26 cellular contexts compared by ENCODE assay signal in genomic region chr1:96214982-96215381, GRCh38.
"Had no signal": no experiment of that assay in that cellular context is flagged by ENCODE, and none has a peak within 500 bp of the region (broad histone marks: within the 10 kb centered on the region; RNA-seq: fewer than 3 reads in every experiment).

No MANE protein-coding gene starts in this region.

- H3K27ac Mint-ChIP-seq: activated B cell treated with CpG ODN at 0.5 μM for 24 hours; activated CD4-positive, alpha-beta T cell treated with anti-CD3 and anti-CD28 coated beads, Interleukin-2, amount 10 ng/mL, durations not matched to agents 24 days and 14 days; activated naive CD4-positive, alpha-beta T cell treated with anti-CD3 and anti-CD28 coated beads, Interleukin-2, amount 50 U/mL, for 72 hours; activated naive CD8-positive, alpha-beta T cell treated with anti-CD3 and anti-CD28 coated beads, Interleukin-2, amount 50 U/mL, for 24 hours; T-cell had no signal

- ATAC-seq: activated naive CD4-positive, alpha-beta T cell treated with anti-CD3 and anti-CD28 coated beads, Interleukin-2, amount 50 U/mL, for 72 hours; activated naive CD8-positive, alpha-beta T cell treated with anti-CD3 and anti-CD28 coated beads, Interleukin-2, amount 50 U/mL, for 24 hours; activated T-cell treated with anti-CD3 and anti-CD28 coated beads, Interleukin-2, amount 50 U/mL, for 4 hours; PC-3; T-cell had no signal

- H3K4me3 Mint-ChIP-seq: activated B cell treated with CpG ODN at 0.5 μM for 24 hours; activated CD4-positive, alpha-beta T cell treated with anti-CD3 and anti-CD28 coated beads, Interleukin-2, amount 10 ng/mL, durations not matched to agents 24 days and 14 days; activated naive CD8-positive, alpha-beta T cell treated with anti-CD3 and anti-CD28 coated beads, Interleukin-2, amount 50 U/mL, for 24 hours; activated T-cell treated with anti-CD3 and anti-CD28 coated beads, Interleukin-2, amount 50 U/mL, for 4 hours; T-cell had no signal

- H3K4me1 Mint-ChIP-seq: activated B cell treated with CpG ODN at 0.5 μM for 24 hours; activated CD4-positive, alpha-beta T cell treated with anti-CD3 and anti-CD28 coated beads, Interleukin-2, amount 10 ng/mL, durations not matched to agents 24 days and 14 days; activated naive CD8-positive, alpha-beta T cell treated with anti-CD3 and anti-CD28 coated beads, Interleukin-2, amount 50 U/mL, for 24 hours; T-cell had no signal

- H3K27me3 Mint-ChIP-seq: activated B cell treated with CpG ODN at 0.5 μM for 24 hours; activated CD4-positive, alpha-beta T cell treated with anti-CD3 and anti-CD28 coated beads, Interleukin-2, amount 10 ng/mL, durations not matched to agents 24 days and 14 days; activated naive CD8-positive, alpha-beta T cell treated with anti-CD3 and anti-CD28 coated beads, Interleukin-2, amount 50 U/mL, for 24 hours; T-cell had no signal

- FAIRE-seq: RCC 7860, TTC549 had no signal

- DNase-seq: activated B cell treated with CpG ODN at 0.5 μM for 24 hours; activated CD4-positive, alpha-beta T cell treated with anti-CD3 and anti-CD28 coated beads for 1 hour; activated CD4-positive, alpha-beta T cell treated with anti-CD3 and anti-CD28 coated beads, Interleukin-2, amount 10 ng/mL, durations not matched to agents 24 days and 14 days; activated CD4-positive, alpha-beta T cell treated with anti-CD3 and anti-CD28 coated beads, Interleukin-2, amount 50 U/mL, for 48 hours; activated effector memory CD4-positive, alpha-beta T cell treated with anti-CD3 and anti-CD28 coated beads, Interleukin-2, amount 50 U/mL, for 16 hours; activated naive CD4-positive, alpha-beta T cell treated with Interleukin-2 at 50 U/mL for 16 hours; activated naive CD8-positive, alpha-beta T cell treated with anti-CD3 and anti-CD28 coated beads, Interleukin-2, amount 50 U/mL, for 24 hours; activated T-cell treated with anti-CD3 and anti-CD28 coated beads, Interleukin-2, amount 50 U/mL, for 4 hours; amygdala; brain microvascular endothelial cell; MM.1S; NCI-H1105; NCI-H1436; NCI-H1694 treated with DMSO at 0.1 percent for 48 hours; NCI-H2029 treated with DMSO at 0.1 percent for 48 hours; NCI-H345; NCI-H510A treated with DMSO at 0.1 percent for 48 hours; NCI-H69; PC-3; SHP77 treated with DMSO at 0.1 percent for 48 hours; T-cell; T-helper 2 cell; T1000 had no signal

- H3K27ac ChIP-seq: brain microvascular endothelial cell had no signal

- H3K27me3 ChIP-seq: brain microvascular endothelial cell had no signal

- H3K36me3 Mint-ChIP-seq: activated naive CD4-positive, alpha-beta T cell treated with anti-CD3 and anti-CD28 coated beads, Interleukin-2, amount 50 U/mL, for 72 hours; T-cell had no signal

- H3K36me3 ChIP-seq: brain microvascular endothelial cell had no signal

- H3K9me3 Mint-ChIP-seq: activated B cell treated with CpG ODN at 0.5 μM for 24 hours; activated CD4-positive, alpha-beta T cell treated with anti-CD3 and anti-CD28 coated beads, Interleukin-2, amount 10 ng/mL, durations not matched to agents 24 days and 14 days; activated naive CD8-positive, alpha-beta T cell treated with anti-CD3 and anti-CD28 coated beads, Interleukin-2, amount 50 U/mL, for 24 hours had no signal
